7 cellular contexts compared by ENCODE assay signal in genomic region chr5:19719117-19719516, GRCh38.
"Had no signal": no experiment of that assay in that cellular context is flagged by ENCODE, and none has a peak within 500 bp of the region (broad histone marks: within the 10 kb centered on the region; RNA-seq: fewer than 3 reads in every experiment).

No MANE protein-coding gene starts in this region.

- DNase-seq: IMR-90, KBM-7, KG1 had no signal

- H3K4me3 ChIP-seq: K562 had no signal

- H3K9ac ChIP-seq: KMS-11 had no signal

- FAIRE-seq: HTR-8/SVneo, K562 had no signal

- H3K27ac ChIP-seq: HL-60, KMS-11 had no signal

- H3K4me2 ChIP-seq: KMS-11 had no signal

- ATAC-seq: K562 had no signal
